Comparison of ENCODE assay signal across 1 cellular context in the genomic region with DNA sequence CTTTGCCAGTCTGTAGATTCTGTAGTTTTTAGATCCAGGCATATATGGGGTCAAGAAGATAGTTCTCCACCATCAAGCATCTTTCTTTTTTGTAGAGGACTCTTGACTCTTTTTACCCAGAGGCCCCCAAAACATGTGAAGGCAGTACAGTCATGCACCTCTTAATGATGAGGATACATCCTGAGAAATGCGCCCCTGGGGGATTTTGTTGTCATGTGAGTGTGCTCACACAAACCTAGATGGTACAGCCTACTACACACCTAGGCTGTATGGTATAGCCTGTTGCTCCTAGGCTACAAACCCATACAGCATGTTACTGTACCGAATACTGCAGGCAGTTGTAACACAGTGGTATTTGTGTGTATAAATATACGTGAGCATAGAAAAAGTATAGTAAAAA.
TF ChIP-seq lines count a peak whose summit lies in the region.

No MANE protein-coding gene starts in this region.

TF ChIP-seq in HepG2, 621 proteins besides CTCF, POLR2A, EP300 and RAD21:
- TF ChIP-seq, protein P1, sequence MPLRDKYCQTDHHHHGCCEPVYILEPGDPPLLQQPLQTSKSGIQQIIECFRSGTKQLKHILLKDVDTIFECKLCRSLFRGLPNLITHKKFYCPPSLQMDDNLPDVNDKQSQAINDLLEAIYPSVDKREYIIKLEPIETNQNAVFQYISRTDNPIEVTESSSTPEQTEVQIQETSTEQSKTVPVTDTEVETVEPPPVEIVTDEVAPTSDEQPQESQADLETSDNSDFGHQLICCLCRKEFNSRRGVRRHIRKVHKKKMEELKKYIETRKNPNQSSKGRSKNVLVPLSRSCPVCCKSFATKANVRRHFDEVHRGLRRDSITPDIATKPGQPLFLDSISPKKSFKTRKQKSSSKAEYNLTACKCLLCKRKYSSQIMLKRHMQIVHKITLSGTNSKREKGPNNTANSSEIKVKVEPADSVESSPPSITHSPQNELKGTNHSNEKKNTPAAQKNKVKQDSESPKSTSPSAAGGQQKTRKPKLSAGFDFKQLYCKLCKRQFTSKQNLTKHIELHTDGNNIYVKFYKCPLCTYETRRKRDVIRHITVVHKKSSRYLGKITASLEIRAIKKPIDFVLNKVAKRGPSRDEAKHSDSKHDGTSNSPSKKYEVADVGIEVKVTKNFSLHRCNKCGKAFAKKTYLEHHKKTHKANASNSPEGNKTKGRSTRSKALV (CRISPR knock-in tag; IDR thresholded peaks at IDR 0.05), result no peak
- TF ChIP-seq, protein P2, sequence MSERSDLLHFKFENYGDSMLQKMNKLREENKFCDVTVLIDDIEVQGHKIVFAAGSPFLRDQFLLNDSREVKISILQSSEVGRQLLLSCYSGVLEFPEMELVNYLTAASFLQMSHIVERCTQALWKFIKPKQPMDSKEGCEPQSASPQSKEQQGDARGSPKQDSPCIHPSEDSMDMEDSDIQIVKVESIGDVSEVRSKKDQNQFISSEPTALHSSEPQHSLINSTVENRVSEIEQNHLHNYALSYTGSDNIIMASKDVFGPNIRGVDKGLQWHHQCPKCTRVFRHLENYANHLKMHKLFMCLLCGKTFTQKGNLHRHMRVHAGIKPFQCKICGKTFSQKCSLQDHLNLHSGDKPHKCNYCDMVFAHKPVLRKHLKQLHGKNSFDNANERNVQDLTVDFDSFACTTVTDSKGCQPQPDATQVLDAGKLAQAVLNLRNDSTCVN (CRISPR knock-in tag; IDR thresholded peaks at IDR 0.05; ENCODE audit: borderline replicate concordance), result no peak
- TF ChIP-seq ZNF276 (CRISPR knock-in tag; IDR thresholded peaks at IDR 0.05; ENCODE audit: low read depth), result no peak
- TF ChIP-seq THAP11 (CRISPR knock-in tag; IDR thresholded peaks at IDR 0.05), result no peak
- TF ChIP-seq GTF3A (CRISPR knock-in tag; conservative IDR thresholded peaks at IDR 0.05), result no peak
- no peak for TF ChIP-seq KLF16 (CRISPR knock-in tag; IDR thresholded peaks at IDR 0.05)
- TF ChIP-seq CBX5 (CRISPR knock-in tag; IDR thresholded peaks at IDR 0.05; ENCODE audit: borderline replicate concordance), result no peak
- no peak for TF ChIP-seq MTF2 (CRISPR knock-in tag; IDR thresholded peaks at IDR 0.05; ENCODE audit: borderline replicate concordance)
- no peak for TF ChIP-seq ZNF558 (CRISPR knock-in tag; IDR thresholded peaks at IDR 0.05; ENCODE audit: borderline replicate concordance)
- TF ChIP-seq MAFG (CRISPR knock-in tag; IDR thresholded peaks at IDR 0.05), result no peak
